Comparison of ENCODE assay signal across 12 cellular contexts in genomic region chr1:167330601-167331293, GRCh38.
DNase-seq lines count a peak whose midpoint lies in the region; ATAC-seq and TF ChIP-seq lines count a peak whose summit lies in the region.
"Had no signal": no experiment of that assay in that cellular context is flagged by ENCODE, and none has a peak within 500 bp of the region (broad histone marks: within the 10 kb centered on the region; RNA-seq: fewer than 3 reads in every experiment).

No MANE protein-coding gene starts in this region.

- no peak for DNase-seq in activated CD8-positive, alpha-beta T cell treated with anti-CD3 and anti-CD28 coated beads for 36 hours
- DNase-seq in activated CD8-positive, alpha-beta T cell treated with anti-CD3 and anti-CD28 coated beads, Interleukin-2, amount 10 ng/mL, durations not matched to agents 7 days and 5 days: no peak
- DNase-seq in putamen (ENCODE audit: low spot score): peak; percentile 6
- DNase-seq in activated T-helper 1 cell treated with anti-CD3 and anti-CD28 coated beads, Interleukin-12 subunit alpha, Interleukin-12 subunit beta, Interleukin-2, Interleukin-4 antibody, amounts not matched to agents 30 ng/mL and 10 ng/mL and 1 ng/mL, durations not matched to agents 14 hours and 24 hours and 36 hours (ENCODE audit: low spot score): no peak
- no peak for DNase-seq in RPMI8226
- no peak for DNase-seq in neuronal stem cell (ENCODE audit: low spot score)
- DNase-seq: activated CD4-positive, CD25-positive, alpha-beta regulatory T cell treated with anti-CD3 and anti-CD28 coated beads, Interleukin-2, amount 50 U/mL, for 72 hours; DMS79; effector memory CD8-positive, alpha-beta T cell; NCI-H1436 had no signal

- H3K4ac ChIP-seq in neuronal stem cell (ENCODE audit: low read length): no peak overlapping the region

- no peak overlapping the region for H2BK12ac ChIP-seq in neuronal stem cell (ENCODE audit: low read length)

- no peak overlapping the region for H3K18ac ChIP-seq in neuronal stem cell (ENCODE audit: low read length)

- peaks cover 23% of the 10 kb centered on the region for H3K36me3 Mint-ChIP-seq in activated CD8-positive, alpha-beta T cell treated with anti-CD3 and anti-CD28 coated beads for 36 hours (ENCODE audit: low read depth)
- H3K36me3 Mint-ChIP-seq in activated CD8-positive, alpha-beta T cell treated with anti-CD3 and anti-CD28 coated beads, Interleukin-2, amount 10 ng/mL, durations not matched to agents 7 days and 5 days (ENCODE audit: low read depth): peaks cover 9% of the 10 kb centered on the region
- H3K36me3 Mint-ChIP-seq in IgD-negative memory B cell: peaks cover 8% of the 10 kb centered on the region
- H3K36me3 Mint-ChIP-seq in activated T-helper 1 cell treated with anti-CD3 and anti-CD28 coated beads, Interleukin-12 subunit alpha, Interleukin-12 subunit beta, Interleukin-2, Interleukin-4 antibody, amounts not matched to agents 30 ng/mL and 10 ng/mL and 1 ng/mL, durations not matched to agents 14 hours and 24 hours and 36 hours (ENCODE audit: low read depth): peaks cover 13% of the 10 kb centered on the region

- no peak overlapping the region for H3K23ac ChIP-seq in neuronal stem cell (ENCODE audit: low read depth, low read length, poor library complexity)

- H3K9me3 Mint-ChIP-seq in activated CD8-positive, alpha-beta T cell treated with anti-CD3 and anti-CD28 coated beads for 36 hours: no peaks in the 10 kb centered on the region
- no peaks in the 10 kb centered on the region for H3K9me3 Mint-ChIP-seq in activated CD8-positive, alpha-beta T cell treated with anti-CD3 and anti-CD28 coated beads, Interleukin-2, amount 10 ng/mL, durations not matched to agents 7 days and 5 days (ENCODE audit: insufficient read depth)
- peaks cover 0 to 4% (median 2%) of the 10 kb centered on the region in 3 donors for H3K9me3 Mint-ChIP-seq in IgD-negative memory B cell
- peaks cover 4% of the 10 kb centered on the region for H3K9me3 Mint-ChIP-seq in activated T-helper 1 cell treated with anti-CD3 and anti-CD28 coated beads, Interleukin-12 subunit alpha, Interleukin-12 subunit beta, Interleukin-2, Interleukin-4 antibody, amounts not matched to agents 30 ng/mL and 10 ng/mL and 1 ng/mL, durations not matched to agents 14 hours and 24 hours and 36 hours
- H3K9me3 Mint-ChIP-seq: effector memory CD8-positive, alpha-beta T cell had no signal

- no peak overlapping the region for H4K91ac ChIP-seq in neuronal stem cell (ENCODE audit: low read depth, low read length, poor library complexity)

- no peak overlapping the region for H2BK5ac ChIP-seq in neuronal stem cell (ENCODE audit: low read length)

- H3K4me1 ChIP-seq in neuronal stem cell (ENCODE audit: control insufficient read depth in 2 of 2, insufficient read depth in 1 of 2, low read depth in 1 of 2, low read length in 2 of 2): peaks cover 7 to 11% of the 10 kb centered on the region in 2 donors

- H2AFZ ChIP-seq in neuronal stem cell (ENCODE audit: low read length): no peak overlapping the region

- intact Hi-C loops in activated CD8-positive, alpha-beta T cell treated with anti-CD3 and anti-CD28 coated beads for 36 hours (cut with micrococcal nuclease): loop anchor here (10.0 kb wide), 1 partner anchor 64 kb away; no protein-coding TSS in a partner anchor
- intact Hi-C loops in activated T-helper 1 cell treated with anti-CD3 and anti-CD28 coated beads, Interleukin-12 subunit alpha, Interleukin-12 subunit beta, Interleukin-2, Interleukin-4 antibody, amounts not matched to agents 30 ng/mL and 10 ng/mL and 1 ng/mL, durations not matched to agents 14 hours and 24 hours and 36 hours (cut with micrococcal nuclease): no loop called here

- no peak overlapping the region for H2AK5ac ChIP-seq in neuronal stem cell (ENCODE audit: low read depth, low read length)

- H4K8ac ChIP-seq in neuronal stem cell (ENCODE audit: low read depth, low read length): no peak overlapping the region

- H3K27me3 ChIP-seq in neuronal stem cell (ENCODE audit: control insufficient read depth in 3 of 3, insufficient read depth in 3 of 3, low read depth in 1 of 3, low read length in 3 of 3): no peaks in the 10 kb centered on the region

- H3K4me3 ChIP-seq in neuronal stem cell (ENCODE audit: low read length in 2 of 2): no peak overlapping the region

- H3K27me3 Mint-ChIP-seq in activated CD8-positive, alpha-beta T cell treated with anti-CD3 and anti-CD28 coated beads for 36 hours: no peaks in the 10 kb centered on the region
- no peaks in the 10 kb centered on the region for H3K27me3 Mint-ChIP-seq in activated CD8-positive, alpha-beta T cell treated with anti-CD3 and anti-CD28 coated beads, Interleukin-2, amount 10 ng/mL, durations not matched to agents 7 days and 5 days (ENCODE audit: low read depth)
- no peaks in the 10 kb centered on the region for H3K27me3 Mint-ChIP-seq in IgD-negative memory B cell
- H3K27me3 Mint-ChIP-seq in activated T-helper 1 cell treated with anti-CD3 and anti-CD28 coated beads, Interleukin-12 subunit alpha, Interleukin-12 subunit beta, Interleukin-2, Interleukin-4 antibody, amounts not matched to agents 30 ng/mL and 10 ng/mL and 1 ng/mL, durations not matched to agents 14 hours and 24 hours and 36 hours (ENCODE audit: insufficient read depth): no peaks in the 10 kb centered on the region
- H3K27me3 Mint-ChIP-seq: effector memory CD8-positive, alpha-beta T cell had no signal

- no peak overlapping the region for H2BK120ac ChIP-seq in neuronal stem cell (ENCODE audit: low read depth, low read length)

- ATAC-seq in activated CD8-positive, alpha-beta T cell treated with anti-CD3 and anti-CD28 coated beads for 36 hours: peak; percentile 37
- no peak for ATAC-seq in activated CD8-positive, alpha-beta T cell treated with anti-CD3 and anti-CD28 coated beads, Interleukin-2, amount 10 ng/mL, durations not matched to agents 7 days and 5 days
- ATAC-seq in GM21723 (IDR thresholded peaks at IDR 0.05; ENCODE audit: unreplicated experiment): peak; percentile 39
- ATAC-seq: effector memory CD8-positive, alpha-beta T cell had no signal

- no peak for TF ChIP-seq CTCF in activated CD8-positive, alpha-beta T cell treated with anti-CD3 and anti-CD28 coated beads for 36 hours (IDR thresholded peaks at IDR 0.05)

- CTCF ChIA-PET in activated CD8-positive, alpha-beta T cell treated with anti-CD3 and anti-CD28 coated beads for 36 hours (lab: Charles Lee): interaction anchor here (1.8 kb wide), 1 partner anchor 12 kb away, joined by 5 read pairs; no protein-coding TSS in a partner anchor
- CTCF ChIA-PET in activated CD8-positive, alpha-beta T cell treated with anti-CD3 and anti-CD28 coated beads, Interleukin-2, amount 10 ng/mL, durations not matched to agents 7 days and 5 days (lab: Charles Lee): interaction anchor here (0.9 kb wide), 1 partner anchor 54 kb away, joined by 3 read pairs; no protein-coding TSS in a partner anchor

- H2BK15ac ChIP-seq in neuronal stem cell (ENCODE audit: low read length): no peak overlapping the region

- H3K27ac Mint-ChIP-seq in activated CD8-positive, alpha-beta T cell treated with anti-CD3 and anti-CD28 coated beads for 36 hours: no peak overlapping the region
- H3K27ac Mint-ChIP-seq in activated CD8-positive, alpha-beta T cell treated with anti-CD3 and anti-CD28 coated beads, Interleukin-2, amount 10 ng/mL, durations not matched to agents 7 days and 5 days: no peak overlapping the region
- peak overlapping the region; percentile 78 to 97 (median 80) for H3K27ac Mint-ChIP-seq in IgD-negative memory B cell
- H3K27ac Mint-ChIP-seq in activated T-helper 1 cell treated with anti-CD3 and anti-CD28 coated beads, Interleukin-12 subunit alpha, Interleukin-12 subunit beta, Interleukin-2, Interleukin-4 antibody, amounts not matched to agents 30 ng/mL and 10 ng/mL and 1 ng/mL, durations not matched to agents 14 hours and 24 hours and 36 hours: no peak overlapping the region
- H3K27ac Mint-ChIP-seq: effector memory CD8-positive, alpha-beta T cell had no signal

- no peak overlapping the region for H3K9ac ChIP-seq in neuronal stem cell (ENCODE audit: low read depth, low read length, poor library complexity)

- no peaks in the 10 kb centered on the region for H3K9me3 ChIP-seq in neuronal stem cell (replicated peaks in 1 of 2; ENCODE audit: control insufficient read depth in 2 of 2, insufficient read depth in 1 of 2, low read depth in 1 of 2, low read length in 2 of 2)

- POLR2A ChIA-PET in activated CD8-positive, alpha-beta T cell treated with anti-CD3 and anti-CD28 coated beads for 36 hours (lab: Charles Lee): interaction anchor here (0.7 to 1.0 kb wide), 2 partner anchors 33 to 224 kb away, joined by 3 read pairs; no protein-coding TSS in a partner anchor
- POLR2A ChIA-PET in activated CD8-positive, alpha-beta T cell treated with anti-CD3 and anti-CD28 coated beads, Interleukin-2, amount 10 ng/mL, durations not matched to agents 7 days and 5 days (lab: Charles Lee): no interaction called here

- no peak overlapping the region for H3K4me2 ChIP-seq in neuronal stem cell (ENCODE audit: insufficient read depth, low read length, poor library complexity, severe bottlenecking)

- no peaks in the 10 kb centered on the region for H3K79me1 ChIP-seq in neuronal stem cell (ENCODE audit: low read depth, low read length)

- peaks cover 27% of the 10 kb centered on the region for H3K4me1 Mint-ChIP-seq in activated CD8-positive, alpha-beta T cell treated with anti-CD3 and anti-CD28 coated beads for 36 hours (ENCODE audit: low read depth)
- peaks cover 8% of the 10 kb centered on the region for H3K4me1 Mint-ChIP-seq in activated CD8-positive, alpha-beta T cell treated with anti-CD3 and anti-CD28 coated beads, Interleukin-2, amount 10 ng/mL, durations not matched to agents 7 days and 5 days (ENCODE audit: low read depth)
- H3K4me1 Mint-ChIP-seq in IgD-negative memory B cell: peaks cover 47 to 53% (median 50%) of the 10 kb centered on the region in 3 donors
- peaks cover 29% of the 10 kb centered on the region for H3K4me1 Mint-ChIP-seq in activated T-helper 1 cell treated with anti-CD3 and anti-CD28 coated beads, Interleukin-12 subunit alpha, Interleukin-12 subunit beta, Interleukin-2, Interleukin-4 antibody, amounts not matched to agents 30 ng/mL and 10 ng/mL and 1 ng/mL, durations not matched to agents 14 hours and 24 hours and 36 hours (ENCODE audit: low read depth)

- H3K4me3 Mint-ChIP-seq in activated CD8-positive, alpha-beta T cell treated with anti-CD3 and anti-CD28 coated beads for 36 hours: no peak overlapping the region
- no peak overlapping the region for H3K4me3 Mint-ChIP-seq in activated CD8-positive, alpha-beta T cell treated with anti-CD3 and anti-CD28 coated beads, Interleukin-2, amount 10 ng/mL, durations not matched to agents 7 days and 5 days
- H3K4me3 Mint-ChIP-seq in IgD-negative memory B cell: peak overlapping the region; percentile 86 to 97 (median 91)
- H3K4me3 Mint-ChIP-seq in activated T-helper 1 cell treated with anti-CD3 and anti-CD28 coated beads, Interleukin-12 subunit alpha, Interleukin-12 subunit beta, Interleukin-2, Interleukin-4 antibody, amounts not matched to agents 30 ng/mL and 10 ng/mL and 1 ng/mL, durations not matched to agents 14 hours and 24 hours and 36 hours: no peak overlapping the region
- H3K4me3 Mint-ChIP-seq: effector memory CD8-positive, alpha-beta T cell had no signal

- H3K14ac ChIP-seq in neuronal stem cell (ENCODE audit: low read length): no peak overlapping the region

- H3K27ac ChIP-seq in neuronal stem cell (replicated peaks; ENCODE audit: low read length): no peak overlapping the region

- peaks cover 2 to 4% of the 10 kb centered on the region in 2 donors for H3K36me3 ChIP-seq in neuronal stem cell (replicated peaks in 1 of 2; ENCODE audit: control insufficient read depth in 2 of 2, insufficient read depth in 2 of 2, low read length in 2 of 2)

- no CpG with 5 or more reads among the region's 1 CpG for WGBS in neuronal stem cell (ENCODE audit: extremely low coverage in 2 of 2, insufficient read length in 2 of 2, insufficient replicate concordance in 1 of 2), 2 donors

Comparison
In these comparisons a context has a peak if more than half of its experiments do, and no peak if none do; other contexts are left out.
1. H3K27ac Mint-ChIP-seq: peak in IgD-negative memory B cell (3 of 3); none in activated CD8-positive, alpha-beta T cell treated with anti-CD3 and anti-CD28 coated beads for 36 hours (single experiment), activated CD8-positive, alpha-beta T cell treated with anti-CD3 and anti-CD28 coated beads, Interleukin-2, amount 10 ng/mL, durations not matched to agents 7 days and 5 days (single experiment) and activated T-helper 1 cell treated with anti-CD3 and anti-CD28 coated beads, Interleukin-12 subunit alpha, Interleukin-12 subunit beta, Interleukin-2, Interleukin-4 antibody, amounts not matched to agents 30 ng/mL and 10 ng/mL and 1 ng/mL, durations not matched to agents 14 hours and 24 hours and 36 hours (single experiment).
2. H3K4me3 Mint-ChIP-seq: peak in IgD-negative memory B cell (4 of 4); none in activated CD8-positive, alpha-beta T cell treated with anti-CD3 and anti-CD28 coated beads for 36 hours (single experiment), activated CD8-positive, alpha-beta T cell treated with anti-CD3 and anti-CD28 coated beads, Interleukin-2, amount 10 ng/mL, durations not matched to agents 7 days and 5 days (single experiment) and activated T-helper 1 cell treated with anti-CD3 and anti-CD28 coated beads, Interleukin-12 subunit alpha, Interleukin-12 subunit beta, Interleukin-2, Interleukin-4 antibody, amounts not matched to agents 30 ng/mL and 10 ng/mL and 1 ng/mL, durations not matched to agents 14 hours and 24 hours and 36 hours (single experiment).